ENCODE assay signal across 34 cellular contexts in genomic region chr1:68720476-68720875, GRCh38.
"Had no signal": no experiment of that assay in that cellular context is flagged by ENCODE, and none has a peak within 500 bp of the region (broad histone marks: within the 10 kb centered on the region; RNA-seq: fewer than 3 reads in every experiment).

No MANE protein-coding gene starts in this region.

- DNase-seq: Karpas-422, Kasumi-1, MG63, MM.1S, MV-4-11, NCI-H1048, NCI-H1092, NCI-H1092 treated with DMSO at 0.1 percent for 48 hours, NCI-H1105, NCI-H1105 treated with DMSO at 0.1 percent for 48 hours, NCI-H1417, NCI-H1417 treated with DMSO at 0.1 percent for 48 hours, NCI-H1436, NCI-H1436 treated with DMSO at 0.1 percent for 48 hours, NCI-H146, NCI-H1694, NCI-H1694 treated with DMSO at 0.1 percent for 48 hours, NCI-H187, NCI-H187 treated with DMSO at 0.1 percent for 48 hours, NCI-H1930, NCI-H2029, NCI-H2029 treated with DMSO at 0.1 percent for 48 hours, NCI-H2081, NCI-H2081 treated with DMSO at 0.1 percent for 48 hours, NCI-H2107, NCI-H2171, NCI-H2171 treated with DMSO at 0.1 percent for 48 hours, NCI-H2227 treated with DMSO at 0.1 percent for 48 hours, NCI-H226, NCI-H345, NCI-H446, NCI-H446 treated with DMSO at 0.1 percent for 48 hours, NCI-H510A, NCI-H510A treated with DMSO at 0.1 percent for 48 hours had no signal

- H3K9me3 ChIP-seq: MG63 had no signal

- H3K27me3 ChIP-seq: MG63 had no signal

- H3K36me3 ChIP-seq: MG63 had no signal

- H3K4me3 ChIP-seq: MG63 had no signal
